In genomic region chr7:100613447-100614185, GRCh38 we compare ENCODE assay signal across 10 cellular contexts. TPM values are rescaled to one million over a fixed set of nuclear protein-coding genes. Genes with fewer than 3 reads are reported as not detected.
DNase-seq lines count a peak whose midpoint lies in the region; ATAC-seq, FAIRE-seq and TF ChIP-seq lines count a peak whose summit lies in the region.
"Had no signal": no experiment of that assay in that cellular context is flagged by ENCODE, and none has a peak within 500 bp of the region (broad histone marks: within the 10 kb centered on the region; RNA-seq: fewer than 3 reads in every experiment).

No MANE protein-coding gene starts in this region.

- no peak for TF ChIP-seq EP300 in A549 (IDR thresholded peaks at IDR 0.05)

- H3K36me3 ChIP-seq in HUES64 (ENCODE audit: insufficient read depth, low read length) (no peaks in the 10 kb centered on the region), muscle layer of colon (ENCODE audit: insufficient read depth, low read length) (peaks cover 5% of the 10 kb centered on the region)

- H3K27me3 Mint-ChIP-seq in activated naive CD8-positive, alpha-beta T cell treated with anti-CD3 and anti-CD28 coated beads, Interleukin-2, amount 10 ng/mL, durations not matched to agents 7 days and 5 days: peaks cover 3% of the 10 kb centered on the region

- peak overlapping the region; percentile 98 for H3K4me3 Mint-ChIP-seq in activated naive CD8-positive, alpha-beta T cell treated with anti-CD3 and anti-CD28 coated beads, Interleukin-2, amount 10 ng/mL, durations not matched to agents 7 days and 5 days

- ATAC-seq in A549: no peak
- ATAC-seq in activated naive CD8-positive, alpha-beta T cell treated with anti-CD3 and anti-CD28 coated beads, Interleukin-2, amount 10 ng/mL, durations not matched to agents 7 days and 5 days (ENCODE audit: low read depth): no peak
- no peak for ATAC-seq in GM19397 (IDR thresholded peaks at IDR 0.05; ENCODE audit: unreplicated experiment)
- no peak for ATAC-seq in GM21423 (IDR thresholded peaks at IDR 0.05; ENCODE audit: unreplicated experiment)

- no peak for TF ChIP-seq POLR2A in A549 (IDR thresholded peaks at IDR 0.05; ENCODE audit: low read length)

- peaks cover 4% of the 10 kb centered on the region; the same call in 1 of the 3 replicates for H3K4me1 ChIP-seq in A549
- no peaks in the 10 kb centered on the region for H3K4me1 ChIP-seq in HUES64 (ENCODE audit: insufficient read depth, low read length)
- H3K4me1 ChIP-seq in muscle layer of colon (ENCODE audit: insufficient read depth, low read length): peaks cover 10% of the 10 kb centered on the region

- DNase-seq in A549 (ENCODE audit: low read depth in 1 of 2, low spot score in 1 of 2) (no peak), head of caudate nucleus (no peak), NCI-H524 (lab: John Stamatoyannopoulos, UW) (no peak)
- DNase-seq in activated naive CD8-positive, alpha-beta T cell treated with anti-CD3 and anti-CD28 coated beads, Interleukin-2, amount 10 ng/mL, durations not matched to agents 7 days and 5 days: no peak
- DNase-seq: posterior cingulate gyrus had no signal

- no peaks in the 10 kb centered on the region for H3K9me3 Mint-ChIP-seq in activated naive CD8-positive, alpha-beta T cell treated with anti-CD3 and anti-CD28 coated beads, Interleukin-2, amount 10 ng/mL, durations not matched to agents 7 days and 5 days

- WGBS in A549 (ENCODE audit: missing lambda C conversion rate): 92% methylated on average over 13 of the region's 13 CpGs
- WGBS in HUES64: 93% methylated on average over 13 of the region's 13 CpGs

- no peak for TF ChIP-seq CTCF in A549 (IDR thresholded peaks at IDR 0.05)

- intact Hi-C loops in head of caudate nucleus (cut with DNase I): no loop called here

- H3K9ac ChIP-seq in HUES64 (ENCODE audit: low read depth, low read length) (no peak overlapping the region), muscle layer of colon (ENCODE audit: low read length) (peak overlapping the region; percentile 74)

- no peak for TF ChIP-seq RAD21 in A549 (conservative IDR thresholded peaks at IDR 0.05 in 1 of 2, IDR thresholded peaks at IDR 0.05 in 1 of 2)

- H3K4me3 ChIP-seq in A549 (no peak overlapping the region), HUES64 (ENCODE audit: low read length) (peak overlapping the region; percentile 80; the same call in 1 of the 2 replicates), muscle layer of colon (ENCODE audit: low read depth in 1 of 2, low read length in 2 of 2) (peak overlapping the region in 1 of 2 donors; percentile 77)

- peak overlapping the region; percentile 96 for H3K4me2 ChIP-seq in A549

- H3K27ac ChIP-seq in A549 (peak overlapping the region in 1 of 2 experiments; percentile 90; a peak in 1 of 6 replicates), HUES64 (ENCODE audit: low read depth, low read length) (no peak overlapping the region), muscle layer of colon (ENCODE audit: low read depth, low read length) (no peak overlapping the region)
- H3K27ac ChIP-seq: epithelial cell of prostate had no signal

- no peaks in the 10 kb centered on the region for H3K27me3 ChIP-seq in HUES64 (ENCODE audit: insufficient read depth, low read length)
- no peaks in the 10 kb centered on the region for H3K27me3 ChIP-seq in muscle layer of colon (ENCODE audit: control insufficient read depth in 1 of 2, insufficient read depth in 2 of 2, low read length in 2 of 2)

- FAIRE-seq in A549 (lab: Jason Lieb, UNC): no peak

- CTCF ChIA-PET in A549 (lab: Yijun Ruan, JAX): interaction anchor here (1.2 to 8.8 kb wide), 11 partner anchors 9 to 239 kb away, joined by 3 to 69 read pairs (median 5); partner anchors contain the start of gene SLC12A9

- H3K4me1 Mint-ChIP-seq in activated naive CD8-positive, alpha-beta T cell treated with anti-CD3 and anti-CD28 coated beads, Interleukin-2, amount 10 ng/mL, durations not matched to agents 7 days and 5 days: peaks cover 15% of the 10 kb centered on the region

- POLR2A ChIA-PET in A549 (lab: Yijun Ruan, JAX): interaction anchor here (0.5 to 2.3 kb wide), 4 partner anchors 19 to 150 kb away, joined by 3 to 15 read pairs (median 5); partner anchors contain the start of genes FBXO24 and LRCH4
- POLR2A ChIA-PET in activated naive CD8-positive, alpha-beta T cell treated with anti-CD3 and anti-CD28 coated beads, Interleukin-2, amount 10 ng/mL, durations not matched to agents 7 days and 5 days (lab: Charles Lee): interaction anchor here (0.7 to 5.9 kb wide), 12 partner anchors 13 to 239 kb away, joined by 3 to 73 read pairs (median 6); partner anchors contain the start of genes FBXO24, GNB2, LRCH4 and POP7

- H3K9me3 ChIP-seq in A549 (no peaks in the 10 kb centered on the region), HUES64 (ENCODE audit: insufficient read depth, low read depth, low read length) (no peaks in the 10 kb centered on the region), muscle layer of colon (ENCODE audit: low read length) (no peaks in the 10 kb centered on the region)

- peaks cover 4% of the 10 kb centered on the region for H3K36me3 Mint-ChIP-seq in activated naive CD8-positive, alpha-beta T cell treated with anti-CD3 and anti-CD28 coated beads, Interleukin-2, amount 10 ng/mL, durations not matched to agents 7 days and 5 days

- H3K27ac Mint-ChIP-seq in activated naive CD8-positive, alpha-beta T cell treated with anti-CD3 and anti-CD28 coated beads, Interleukin-2, amount 10 ng/mL, durations not matched to agents 7 days and 5 days: peak overlapping the region; percentile 15

TF ChIP-seq in A549, 52 proteins besides CTCF, POLR2A, EP300 and RAD21:
- TF ChIP-seq CEBPB (IDR thresholded peaks at IDR 0.05) (no peak), MAFK (IDR thresholded peaks at IDR 0.05; ENCODE audit: partially characterized antibody) (no peak), JUNB (IDR thresholded peaks at IDR 0.05) (no peak), ZNF302 (CRISPR knock-in tag; IDR thresholded peaks at IDR 0.05) (no peak), NPAS2 (CRISPR knock-in tag; IDR thresholded peaks at IDR 0.05; ENCODE audit: borderline replicate concordance) (no peak), MAZ (IDR thresholded peaks at IDR 0.05; ENCODE audit: borderline replicate concordance, low read depth, low read length) (no peak), HOXB5 (CRISPR knock-in tag; IDR thresholded peaks at IDR 0.05) (no peak), SMC3 (IDR thresholded peaks at IDR 0.05) (no peak), KDM5A (IDR thresholded peaks at IDR 0.05) (no peak)

RNA-seq across cellular contexts. Expression of gene MOSPD3, which starts 1.3 kb away (rescaled TPM):
- polyA plus RNA-seq in A549 (2011; rRNA removed): 4.6 and 6.1 TPM in 2 replicates
- polyA plus RNA-seq in A549 (2012; cell fraction: cytosol; rRNA removed): 17.0 and 22.0 TPM in 2 replicates
- polyA plus RNA-seq in A549 (2012; cell fraction: nucleus; rRNA removed): 20.5 and 20.8 TPM in 2 replicates
- 10.0 to 15.2 TPM (median 14.8 TPM) in 3 replicates for polyA plus RNA-seq in A549 (2017; fragmentation: RNase III; extraction: RNeasy Plus Mini Kit Qiagen cat#74134 plus additional on column Dnase treatment)
- 1.9 and 3.3 TPM in 2 replicates for polyA minus RNA-seq in A549 (2011; rRNA and poly(A)+ RNA removed)
- polyA plus RNA-seq in HUES64 (2013, experiment 1 of 2): 15.9 TPM
- 21.1 TPM for polyA plus RNA-seq in HUES64 (2013, experiment 2 of 2)
- 10 to 100 TPM; 27.4 TPM for total RNA-seq in activated naive CD8-positive, alpha-beta T cell treated with anti-CD3 and anti-CD28 coated beads, Interleukin-2, amount 10 ng/mL, durations not matched to agents 7 days and 5 days

RNA-seq across cellular contexts. Expression of gene PCOLCE, which starts 11.5 kb away (rescaled TPM):
- polyA plus RNA-seq in A549 (2011; rRNA removed) (1.2 and 1.7 TPM in 2 replicates), A549 (2017; fragmentation: RNase III; extraction: RNeasy Plus Mini Kit Qiagen cat#74134 plus additional on column Dnase treatment) (5.5 to 9.2 TPM (median 8.2 TPM) in 3 replicates)
- 1.9 and 2.3 TPM in 2 replicates for polyA plus RNA-seq in A549 (2012; cell fraction: cytosol; rRNA removed)
- 10.3 and 11.4 TPM in 2 replicates for polyA plus RNA-seq in A549 (2012; cell fraction: nucleus; rRNA removed)
- 0.91 and 1.3 TPM in 2 replicates for polyA minus RNA-seq in A549 (2011; rRNA and poly(A)+ RNA removed)
- polyA plus RNA-seq in HUES64 (2013, experiment 1 of 2): 18.5 TPM
- polyA plus RNA-seq in HUES64 (2013, experiment 2 of 2): 30.1 TPM
- 10 to 100 TPM; 14.4 to 16.4 TPM for total RNA-seq in activated naive CD8-positive, alpha-beta T cell treated with anti-CD3 and anti-CD28 coated beads, Interleukin-2, amount 10 ng/mL, durations not matched to agents 7 days and 5 days

RNA-seq across cellular contexts. Expression of gene FBXO24, which starts 27.5 kb away (rescaled TPM):
- 0.36 and 0.52 TPM in 2 replicates for polyA plus RNA-seq in A549 (2011; rRNA removed)
- 0.57 and 0.65 TPM in 2 replicates for polyA plus RNA-seq in A549 (2012; cell fraction: cytosol; rRNA removed)
- 1.1 and 1.4 TPM in 2 replicates for polyA plus RNA-seq in A549 (2012; cell fraction: nucleus; rRNA removed)
- 0.13 to 0.37 TPM (median 0.19 TPM) in 3 replicates for polyA plus RNA-seq in A549 (2017; fragmentation: RNase III; extraction: RNeasy Plus Mini Kit Qiagen cat#74134 plus additional on column Dnase treatment)
- polyA minus RNA-seq in A549 (2011; rRNA and poly(A)+ RNA removed): 1.2 and 1.8 TPM in 2 replicates
- polyA plus RNA-seq in HUES64 (2013, experiment 1 of 2): 0.45 TPM
- 0.76 TPM for polyA plus RNA-seq in HUES64 (2013, experiment 2 of 2)
- total RNA-seq in activated naive CD8-positive, alpha-beta T cell treated with anti-CD3 and anti-CD28 coated beads, Interleukin-2, amount 10 ng/mL, durations not matched to agents 7 days and 5 days: 1 to 10 TPM; 1.1 to 1.2 TPM

RNA-seq across cellular contexts. Expression of gene LRCH4, which starts 27.7 kb away (rescaled TPM):
- polyA plus RNA-seq in A549 (2011; rRNA removed) (5.3 and 5.5 TPM in 2 replicates), A549 (2017; fragmentation: RNase III; extraction: RNeasy Plus Mini Kit Qiagen cat#74134 plus additional on column Dnase treatment) (13.7 to 17.1 TPM (median 17.1 TPM) in 3 replicates)
- polyA plus RNA-seq in A549 (2012; cell fraction: cytosol; rRNA removed): 9.7 and 12.3 TPM in 2 replicates
- polyA plus RNA-seq in A549 (2012; cell fraction: nucleus; rRNA removed): 65.3 and 90.1 TPM in 2 replicates
- polyA minus RNA-seq in A549 (2011; rRNA and poly(A)+ RNA removed): 8.9 and 10.5 TPM in 2 replicates
- 22.4 TPM for polyA plus RNA-seq in HUES64 (2013, experiment 1 of 2)
- polyA plus RNA-seq in HUES64 (2013, experiment 2 of 2): 23.6 TPM
- total RNA-seq in activated naive CD8-positive, alpha-beta T cell treated with anti-CD3 and anti-CD28 coated beads, Interleukin-2, amount 10 ng/mL, durations not matched to agents 7 days and 5 days: 100 to 1,000 TPM; 239 to 258 TPM

RNA-seq across cellular contexts. Expression of gene TFR2, which starts 27.7 kb away (rescaled TPM):
- 1.1 and 1.3 TPM in 2 replicates for polyA plus RNA-seq in A549 (2011; rRNA removed)
- 2.3 and 3.0 TPM in 2 replicates for polyA plus RNA-seq in A549 (2012; cell fraction: cytosol; rRNA removed)
- 7.6 and 9.0 TPM in 2 replicates for polyA plus RNA-seq in A549 (2012; cell fraction: nucleus; rRNA removed)
- polyA plus RNA-seq in A549 (2017; fragmentation: RNase III; extraction: RNeasy Plus Mini Kit Qiagen cat#74134 plus additional on column Dnase treatment): 2.5 to 3.1 TPM (median 3.0 TPM) in 3 replicates
- polyA minus RNA-seq in A549 (2011; rRNA and poly(A)+ RNA removed): 0.92 and 1.1 TPM in 2 replicates
- 0.80 TPM for polyA plus RNA-seq in HUES64 (2013, experiment 1 of 2)
- 2.3 TPM for polyA plus RNA-seq in HUES64 (2013, experiment 2 of 2)
- 10 to 100 TPM in 1 of 2 experiments, 1 to 10 TPM in 1; 9.1 to 11.0 TPM for total RNA-seq in activated naive CD8-positive, alpha-beta T cell treated with anti-CD3 and anti-CD28 coated beads, Interleukin-2, amount 10 ng/mL, durations not matched to agents 7 days and 5 days
